14 cellular contexts compared by ENCODE assay signal in the genomic region with DNA sequence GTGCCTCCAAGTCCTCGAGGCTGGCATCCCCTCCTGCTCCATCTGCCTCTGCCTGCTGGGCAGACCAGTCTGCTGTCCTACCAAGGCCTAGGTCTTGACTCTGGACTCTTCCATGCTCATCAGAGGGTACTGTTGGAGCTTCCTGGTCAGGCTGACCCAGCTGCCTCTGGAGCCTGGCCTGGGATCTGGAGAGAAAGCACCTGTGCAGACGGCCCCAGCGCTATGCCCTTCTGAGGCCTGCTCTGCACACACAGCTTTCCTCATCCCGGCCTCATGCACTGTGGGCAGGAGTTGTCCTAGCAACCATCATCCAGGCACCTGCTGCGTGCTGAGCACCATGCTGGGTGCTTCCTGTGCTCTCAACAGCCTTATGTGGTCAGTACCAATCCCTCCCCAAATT.
"Had no signal": no experiment of that assay in that cellular context is flagged by ENCODE, and none has a peak within 500 bp of the region (broad histone marks: within the 10 kb centered on the region; RNA-seq: fewer than 3 reads in every experiment).

No MANE protein-coding gene starts in this region.

- H3K4me3 ChIP-seq: ovary had no signal

- H3K27ac ChIP-seq: foreskin keratinocyte, ovary had no signal

- H3K4me1 ChIP-seq: foreskin keratinocyte had no signal

- H3K36me3 ChIP-seq: ovary had no signal

- H3K27me3 ChIP-seq: ovary had no signal

- DNase-seq: activated naive CD4-positive, alpha-beta T cell treated with Interleukin-2 at 50 U/mL for 16 hours; activated T-cell treated with anti-CD3 and anti-CD28 coated beads for 4 hours; anterior cingulate cortex; cerebellar nuclear complex; effector memory CD4-positive, alpha-beta T cell; foreskin keratinocyte; glutamatergic neuron; immature natural killer cell; midbrain; stimulated activated CD4-positive, alpha-beta T cell treated with anti-CD3 and anti-CD28 coated beads, Interleukin-2, amount 100 ng/mL, for 48 hours; T-helper 9 cell had no signal

- H3K9me3 ChIP-seq: ovary had no signal

- ATAC-seq: activated CD4-positive, CD25-positive, alpha-beta regulatory T cell treated with anti-CD3 and anti-CD28 coated beads, Interleukin-2, amount 50 U/mL, for 24 hours; foreskin keratinocyte; stimulated activated memory B cell treated with anti-CD40 and anti-IgM and Interleukin-4, amounts not matched to agents 10 μg/mL and 1 μg/mL and 100 μg/mL, for 72 hours had no signal
